9 cellular contexts compared by ENCODE assay signal in genomic region chr15:66751579-66751978, GRCh38. TPM values are rescaled to one million over a fixed set of nuclear protein-coding genes. Genes with fewer than 3 reads are reported as not detected.
DNase-seq lines count a peak whose midpoint lies in the region; ATAC-seq, FAIRE-seq and TF ChIP-seq lines count a peak whose summit lies in the region.
"Had no signal": no experiment of that assay in that cellular context is flagged by ENCODE, and none has a peak within 500 bp of the region (broad histone marks: within the 10 kb centered on the region; RNA-seq: fewer than 3 reads in every experiment).

No MANE protein-coding gene starts in this region.

- peak overlapping the region in 1 of 2 experiments; percentile 19; a peak in 1 of 4 replicates for H3K9ac ChIP-seq in K562 (ENCODE audit: insufficient read depth in 1 of 2, low read depth in 2 of 2, low read length in 2 of 2)

- no peak for DNase-seq in activated CD4-positive, alpha-beta T cell treated with anti-CD3 and anti-CD28 coated beads, Interleukin-2, amount 10 ng/mL, durations not matched to agents 7 days and 5 days
- no peak for DNase-seq in activated CD4-positive, alpha-beta T cell treated with anti-CD3 and anti-CD28 coated beads for 4 hours
- DNase-seq in MV-4-11 (lab: John Stamatoyannopoulos, UW) (peak; percentile 53), K562 (ENCODE audit: extremely low read depth in 1 of 4, low spot score in 3 of 4) (no peak), renal cortical epithelial cell (ENCODE audit: low read depth) (peak; percentile 61)
- DNase-seq: T-helper 9 cell had no signal

- no peak overlapping the region for H3K4me2 ChIP-seq in K562 (ENCODE audit: insufficient read depth, low read length)

- POLR2A ChIA-PET in activated CD4-positive, alpha-beta T cell treated with anti-CD3 and anti-CD28 coated beads, Interleukin-2, amount 10 ng/mL, durations not matched to agents 7 days and 5 days (lab: Charles Lee): no interaction called here
- POLR2A ChIA-PET in K562 (lab: Yijun Ruan, JAX): interaction anchor here (0.6 to 0.7 kb wide), 2 partner anchors 12 to 93 kb away, joined by 3 read pairs; no protein-coding TSS in a partner anchor

- peaks cover 6% of the 10 kb centered on the region for H3K9me3 Mint-ChIP-seq in activated CD4-positive, alpha-beta T cell treated with anti-CD3 and anti-CD28 coated beads, Interleukin-2, amount 10 ng/mL, durations not matched to agents 7 days and 5 days

- no peak overlapping the region for H3K4me3 Mint-ChIP-seq in activated CD4-positive, alpha-beta T cell treated with anti-CD3 and anti-CD28 coated beads, Interleukin-2, amount 10 ng/mL, durations not matched to agents 7 days and 5 days

- no peak overlapping the region for H3K4me3 ChIP-seq in K562

- peaks cover 5% of the 10 kb centered on the region; the same call in 1 of the 2 replicates for H4K20me1 ChIP-seq in K562 (replicated peaks; ENCODE audit: control insufficient read depth, insufficient read depth, low read length)

- H3K27ac ChIP-seq in K562 (ENCODE audit: extremely low read depth, low read depth, low read length): no peak overlapping the region; the same call in 2 of the 3 replicates

- no peak for FAIRE-seq in K562 (lab: Jason Lieb, UNC)

- 60% methylated on average over 7 of the region's 7 CpGs for WGBS in K562 (ENCODE audit: insufficient coverage, low coverage, missing lambda C conversion rate)

- no peaks in the 10 kb centered on the region for H3K4me1 Mint-ChIP-seq in activated CD4-positive, alpha-beta T cell treated with anti-CD3 and anti-CD28 coated beads, Interleukin-2, amount 10 ng/mL, durations not matched to agents 7 days and 5 days

- H3K36me3 Mint-ChIP-seq in activated CD4-positive, alpha-beta T cell treated with anti-CD3 and anti-CD28 coated beads, Interleukin-2, amount 10 ng/mL, durations not matched to agents 7 days and 5 days (ENCODE audit: low read depth): peaks cover 3% of the 10 kb centered on the region

- no peaks in the 10 kb centered on the region for H3K9me1 ChIP-seq in K562 (ENCODE audit: control insufficient read depth, insufficient read depth, low read length)

- peaks cover 27% of the 10 kb centered on the region; the same call in 2 of the 3 replicates for H3K36me3 ChIP-seq in K562 (ENCODE audit: control insufficient read depth, insufficient read depth, low read length)

- TF ChIP-seq RAD21 in K562 (CRISPR knock-in tag; conservative IDR thresholded peaks at IDR 0.05 in 1 of 2, IDR thresholded peaks at IDR 0.05 in 1 of 2): no peak

- BruUV-seq in K562 (replicated peaks; lab: Mats Ljungman, UMichigan): no TSS peak

- in situ Hi-C loops in K562 (cut with MboI): no loop called here

- no peak for TF ChIP-seq EP300 in K562 (IDR thresholded peaks at IDR 0.05; ENCODE audit: low read length)

- no peak for TF ChIP-seq POLR2A in K562 (conservative IDR thresholded peaks at IDR 0.05)

- ATAC-seq in K562 (no peak), HG02970 (IDR thresholded peaks at IDR 0.05; ENCODE audit: low FRiP score, unreplicated experiment) (no peak), GM18502 (IDR thresholded peaks at IDR 0.05; ENCODE audit: poor library complexity, unreplicated experiment) (no peak), GM21825 (IDR thresholded peaks at IDR 0.05; ENCODE audit: unreplicated experiment) (no peak)

- TF ChIP-seq CTCF in K562 (IDR thresholded peaks at IDR 0.05 in 2 of 3, conservative IDR thresholded peaks at IDR 0.05 in 1 of 3; ENCODE audit: insufficient read depth in 2 of 3, low read depth in 1 of 3, low read length in 3 of 3): no peak

- peak overlapping the region; percentile 31 for H3K27ac Mint-ChIP-seq in activated CD4-positive, alpha-beta T cell treated with anti-CD3 and anti-CD28 coated beads, Interleukin-2, amount 10 ng/mL, durations not matched to agents 7 days and 5 days

- peaks cover 4 to 7% of the 10 kb centered on the region in 2 experiments; a peak in 4 of 5 replicates for H3K4me1 ChIP-seq in K562 (replicated peaks in 1 of 2; ENCODE audit: control insufficient read depth in 2 of 2, insufficient read depth in 2 of 2, low read length in 2 of 2)

- CTCF ChIA-PET in activated CD4-positive, alpha-beta T cell treated with anti-CD3 and anti-CD28 coated beads, Interleukin-2, amount 10 ng/mL, durations not matched to agents 7 days and 5 days (lab: Charles Lee): no interaction called here
- CTCF ChIA-PET in K562 (lab: Yijun Ruan, JAX; ENCODE audit: low intra/inter-chr PET ratio): no interaction called here

- intact Hi-C loops in K562 (cut with micrococcal nuclease): no loop called here

- peaks cover 18% of the 10 kb centered on the region; the same call in 2 of the 3 replicates for H3K79me2 ChIP-seq in K562 (ENCODE audit: control insufficient read depth, insufficient read depth, low read length)

- no peaks in the 10 kb centered on the region for H3K27me3 ChIP-seq in K562 (ENCODE audit: control insufficient read depth in 2 of 2, insufficient read depth in 2 of 2, low read length in 2 of 2)

- H3K27me3 Mint-ChIP-seq in activated CD4-positive, alpha-beta T cell treated with anti-CD3 and anti-CD28 coated beads, Interleukin-2, amount 10 ng/mL, durations not matched to agents 7 days and 5 days: peaks cover 6% of the 10 kb centered on the region

- peaks cover 17% of the 10 kb centered on the region for H3K9me3 ChIP-seq in K562 (replicated peaks; ENCODE audit: control insufficient read depth, insufficient read depth, low read depth, low read length)

- H2AFZ ChIP-seq in K562 (ENCODE audit: low read depth, low read length): no peak overlapping the region

TF ChIP-seq in K562, 482 proteins besides CTCF, POLR2A, EP300 and RAD21:
- TF ChIP-seq NFIC (IDR thresholded peaks at IDR 0.05) (peak; percentile 69), HMG20B (CRISPR knock-in tag; IDR thresholded peaks at IDR 0.05) (no peak)
TF ChIP-seq in K562: peak in this region for 1.

RNA-seq across cellular contexts. Expression of gene SMAD6, which starts 49.5 kb away (rescaled TPM):
- under 1 TPM; 0.40 TPM for total RNA-seq in activated CD4-positive, alpha-beta T cell treated with anti-CD3 and anti-CD28 coated beads, Interleukin-2, amount 10 ng/mL, durations not matched to agents 7 days and 5 days
- 54.6 and 73.2 TPM in 2 replicates for total RNA-seq in K562 (2011; cell fraction: chromatin; rRNA removed; ENCODE audit: low replicate concordance)
- 34.3 and 36.4 TPM in 2 replicates for total RNA-seq in K562 (2011; cell fraction: nucleolus; rRNA removed)
- total RNA-seq in K562 (2011; cell fraction: nucleoplasm; rRNA removed): 49.6 and 69.7 TPM in 2 replicates
- total RNA-seq in K562 (2014; rRNA removed): 11.3 and 14.5 TPM in 2 replicates
- total RNA-seq in K562 (2014; rRNA removed; fragmentation: Illumina TruSeq; extraction: Trizol): 1.7 and 2.5 TPM in 2 replicates
- total RNA-seq in K562 (2015; rRNA removed; fragmentation: Illumina TruSeq; extraction: Trizol): 3.7 and 4.1 TPM in 2 replicates
- total RNA-seq in K562 (2021): 14.2 and 15.5 TPM in 2 replicates
- 5.3 and 9.2 TPM in 2 replicates for polyA plus RNA-seq in K562 (2011; rRNA removed)
- 4.6 and 10.2 TPM in 2 replicates for polyA plus RNA-seq in K562 (2011; cell fraction: cytosol; rRNA removed)
- 10.8 and 14.0 TPM in 2 replicates for polyA plus RNA-seq in K562 (2011; cell fraction: nucleus; rRNA removed)
- polyA plus RNA-seq in K562 (2012): 7.4 and 21.2 TPM in 2 replicates
- polyA plus RNA-seq in K562 (2014; fragmentation: Illumina TruSeq; extraction: Trizol): 1.1 and 1.4 TPM in 2 replicates
- polyA plus RNA-seq in K562 (2014; fragmentation: Nextera tagmentation; extraction: Ambion mirVana): under 1 TPM; 0.10 to 0.13 TPM
- 4.6 and 6.9 TPM in 2 replicates for polyA plus RNA-seq in K562 (2014; rRNA removed)
- polyA minus RNA-seq in K562 (2011; rRNA and poly(A)+ RNA removed): 7.7 and 9.1 TPM in 2 replicates
- polyA minus RNA-seq in K562 (2011; cell fraction: cytosol; rRNA and poly(A)+ RNA removed): 12.8 and 25.8 TPM in 2 replicates
- polyA minus RNA-seq in K562 (2011; cell fraction: nucleus; rRNA and poly(A)+ RNA removed): 13.9 and 32.1 TPM in 2 replicates
- total RNA-seq in renal cortical epithelial cell: 2.6 and 20.8 TPM in 2 replicates

Comparison
In these comparisons a context has a peak if more than half of its experiments do, and no peak if none do; other contexts are left out.
1. DNase-seq: peak in MV-4-11 (single experiment) and renal cortical epithelial cell (single experiment); none in activated CD4-positive, alpha-beta T cell treated with anti-CD3 and anti-CD28 coated beads, Interleukin-2, amount 10 ng/mL, durations not matched to agents 7 days and 5 days (single experiment), activated CD4-positive, alpha-beta T cell treated with anti-CD3 and anti-CD28 coated beads for 4 hours (0 of 2) and K562 (0 of 4).